ENCODE assay signal across 31 cellular contexts in the genomic region with DNA sequence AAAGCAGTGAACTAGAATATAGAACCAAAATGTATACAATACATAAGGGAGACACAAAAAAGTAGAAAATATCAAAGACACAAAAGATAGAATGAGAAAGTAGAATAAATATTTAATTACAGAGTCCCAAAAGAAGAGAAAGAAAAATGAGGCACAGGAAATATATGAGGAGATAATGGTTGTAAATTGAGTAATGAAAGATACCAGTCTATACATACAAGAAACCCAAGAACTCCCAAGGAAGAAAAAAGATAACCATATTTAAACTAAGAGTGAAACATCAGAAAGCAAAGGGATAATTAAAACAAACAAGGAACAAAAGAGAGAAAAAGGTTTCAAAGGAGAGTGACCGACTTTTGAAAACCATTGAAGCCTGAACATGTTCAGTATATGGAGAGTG. TPM values are rescaled to one million over a fixed set of nuclear protein-coding genes. Genes with fewer than 3 reads are reported as not detected.
"Had no signal": no experiment of that assay in that cellular context is flagged by ENCODE, and none has a peak within 500 bp of the region (broad histone marks: within the 10 kb centered on the region; RNA-seq: fewer than 3 reads in every experiment).

No MANE protein-coding gene starts in this region.

- H3K4me3 ChIP-seq: colonic mucosa, coronary artery, dorsolateral prefrontal cortex, esophagus muscularis mucosa, esophagus squamous epithelium, gastrocnemius medialis, gastroesophageal sphincter, heart left ventricle, heart right ventricle, hepatocyte had no signal

- H3K9me3 ChIP-seq: colonic mucosa, esophagus muscularis mucosa, esophagus squamous epithelium, gastrocnemius medialis, gastroesophageal sphincter, heart left ventricle, heart right ventricle had no signal

- ATAC-seq: effector memory CD8-positive, alpha-beta T cell; esophagus mucosa; foreskin keratinocyte; gastrocnemius medialis; gastroesophageal sphincter; heart left ventricle; heart right ventricle had no signal

- H3K36me3 ChIP-seq: colonic mucosa, esophagus muscularis mucosa, esophagus squamous epithelium, gastrocnemius medialis, gastroesophageal sphincter, heart left ventricle, heart right ventricle had no signal

- H3K4me3 Mint-ChIP-seq: dendritic cell treated with granulocyte-macrophage colony-stimulating factor and Interleukin-4, amounts not matched to agents 40 ng/mL and 50 ng/mL, for 4 days; effector memory CD8-positive, alpha-beta T cell; endodermal cell had no signal

- DNase-seq: colonic mucosa; cortex of kidney; dermis blood vessel endothelial cell; dorsolateral prefrontal cortex; effector CD4-positive, alpha-beta T cell; effector CD8-positive, alpha-beta T cell; effector memory CD4-positive, alpha-beta T cell; effector memory CD8-positive, alpha-beta T cell; endodermal cell; erythroblast; esophagus squamous epithelium; foreskin fibroblast; foreskin keratinocyte; foreskin melanocyte; gastrocnemius medialis; glutamatergic neuron; head of caudate nucleus; heart left ventricle; heart right ventricle had no signal

- H3K27ac ChIP-seq: colonic mucosa, coronary artery, dorsolateral prefrontal cortex, epithelial cell of prostate, esophagus muscularis mucosa, esophagus squamous epithelium, foreskin keratinocyte, gastrocnemius medialis, gastroesophageal sphincter, heart left ventricle, heart right ventricle, hepatocyte had no signal

- FAIRE-seq: endometrium, endothelial cell of umbilical vein, frontal cortex had no signal

- H3K4me1 ChIP-seq: colonic mucosa, esophagus muscularis mucosa, esophagus squamous epithelium, foreskin keratinocyte, gastrocnemius medialis, gastroesophageal sphincter, heart left ventricle, heart right ventricle had no signal

- H3K27ac Mint-ChIP-seq: dendritic cell treated with granulocyte-macrophage colony-stimulating factor and Interleukin-4, amounts not matched to agents 40 ng/mL and 50 ng/mL, for 4 days; effector memory CD8-positive, alpha-beta T cell; endodermal cell had no signal

RNA-seq across cellular contexts. Expression of gene CPEB1, which starts 47.3 kb away (rescaled TPM):
- total RNA-seq: dermis blood vessel endothelial cell, dermis microvascular lymphatic vessel endothelial cell, endothelial cell of umbilical vein, foreskin keratinocyte, glomerular endothelial cell had no signal
